In the genomic region with DNA sequence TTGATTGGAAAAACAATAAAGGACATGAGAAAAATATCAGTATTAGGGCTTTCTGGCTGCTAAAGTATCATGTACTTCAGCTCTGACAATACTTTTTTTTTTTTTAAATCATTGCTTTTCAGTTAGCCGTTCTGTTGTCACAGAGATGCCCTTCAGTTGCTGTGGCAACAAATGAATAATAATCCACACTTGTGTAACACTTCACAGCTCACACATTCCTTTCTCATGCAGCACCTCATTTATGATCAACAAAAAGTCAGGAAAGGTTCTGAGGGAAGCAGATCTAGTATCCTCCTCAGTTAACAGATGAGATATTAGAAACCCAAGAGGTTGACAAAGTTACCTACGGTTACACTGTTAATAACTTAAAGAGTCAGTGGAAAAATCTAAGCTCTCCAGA, we compare ENCODE assay signal across 17 cellular contexts.
A peak's percentile ranks its signal among the peaks of the same experiment; 100 is the strongest.
DNase-seq lines count a peak whose midpoint lies in the region; ATAC-seq, FAIRE-seq and TF ChIP-seq lines count a peak whose summit lies in the region.
"Had no signal": no experiment of that assay in that cellular context is flagged by ENCODE, and none has a peak within 500 bp of the region (broad histone marks: within the 10 kb centered on the region; RNA-seq: fewer than 3 reads in every experiment).

No MANE protein-coding gene starts in this region.

- peaks cover 14 to 20% (median 16%) of the 10 kb centered on the region in 3 donors for H3K9me3 Mint-ChIP-seq in T-cell

- H3K27ac Mint-ChIP-seq in T-cell = no peak overlapping the region
- H3K27ac Mint-ChIP-seq: activated T-cell treated with anti-CD3 and anti-CD28 coated beads, Interleukin-2, amount 50 U/mL, for 24 hours; immature natural killer cell; naive thymus-derived CD4-positive, alpha-beta T cell had no signal

- H3K36me3 Mint-ChIP-seq in T-cell = no peaks in the 10 kb centered on the region
- H3K36me3 Mint-ChIP-seq: immature natural killer cell; naive thymus-derived CD4-positive, alpha-beta T cell had no signal

- H3K4me3 ChIP-seq in astrocyte of the cerebellum (ENCODE audit: low read depth, low read length) = no peak overlapping the region
- H3K4me3 ChIP-seq: adrenal gland, SK-N-MC, testis had no signal

- no peak for ATAC-seq in T-cell (replicated peaks in 1 of 4)
- ATAC-seq: naive thymus-derived CD4-positive, alpha-beta T cell had no signal

- TF ChIP-seq CTCF in astrocyte of the cerebellum (IDR thresholded peaks at IDR 0.05; ENCODE audit: low read depth, low read length, missing control alignments) = no peak

- no peak overlapping the region for H3K4me3 Mint-ChIP-seq in T-cell
- H3K4me3 Mint-ChIP-seq: activated T-cell treated with anti-CD3 and anti-CD28 coated beads, Interleukin-2, amount 50 U/mL, for 24 hours; immature natural killer cell; naive thymus-derived CD4-positive, alpha-beta T cell had no signal

- no peak for FAIRE-seq in urothelium cell line (lab: Jason Lieb, UNC)
- FAIRE-seq: endometrium had no signal

- no peaks in the 10 kb centered on the region for H3K27me3 Mint-ChIP-seq in T-cell
- H3K27me3 Mint-ChIP-seq: activated T-cell treated with anti-CD3 and anti-CD28 coated beads, Interleukin-2, amount 50 U/mL, for 24 hours; naive thymus-derived CD4-positive, alpha-beta T cell had no signal

- CTCF ChIA-PET in T-cell (lab: Charles Lee) = no interaction called here

- peak; percentile 80 for DNase-seq in GM04504 (ENCODE audit: low read depth)
- peak; percentile 52 for DNase-seq in astrocyte of the cerebellum (ENCODE audit: low read depth)
- peak; percentile 91 for DNase-seq in glomerular visceral epithelial cell (ENCODE audit: extremely low spot score)
- DNase-seq in urothelium cell line (ENCODE audit: low spot score) = peak; percentile 6
- no peak for DNase-seq in T-cell
- no peak for DNase-seq in 8988T
- DNase-seq in germinal center (ENCODE audit: low spot score) = no peak
- DNase-seq: activated T-cell treated with anti-CD3 and anti-CD28 coated beads, Interleukin-2, amount 50 U/mL, for 24 hours; DMS 273 treated with DMSO at 0.1 percent for 48 hours; immature natural killer cell; naive thymus-derived CD4-positive, alpha-beta T cell; NCI-H1092; NCI-H526 treated with DMSO at 0.1 percent for 48 hours; testis had no signal

- in situ Hi-C loops in astrocyte of the cerebellum (cut with HindIII; ENCODE audit: low sequenced_read_pairs) = no loop called here

- no peaks in the 10 kb centered on the region for H3K4me1 Mint-ChIP-seq in T-cell
- H3K4me1 Mint-ChIP-seq: immature natural killer cell; naive thymus-derived CD4-positive, alpha-beta T cell had no signal

- POLR2A ChIA-PET in T-cell (lab: Charles Lee) = no interaction called here

Comparison
In these comparisons a context has a peak if more than half of its experiments do, and no peak if none do; other contexts are left out.
1. DNase-seq: peak in GM04504 (single experiment), astrocyte of the cerebellum (single experiment), glomerular visceral epithelial cell (single experiment) and urothelium cell line (single experiment); none in T-cell (0 of 34), 8988T (single experiment) and germinal center (single experiment).